In genomic region chr11:123474994-123475393, GRCh38 we compare ENCODE assay signal across 12 cellular contexts. TPM values are rescaled to one million over a fixed set of nuclear protein-coding genes. Genes with fewer than 3 reads are reported as not detected.
DNase-seq lines count a peak whose midpoint lies in the region; ATAC-seq, FAIRE-seq and TF ChIP-seq lines count a peak whose summit lies in the region.
"Had no signal": no experiment of that assay in that cellular context is flagged by ENCODE, and none has a peak within 500 bp of the region (broad histone marks: within the 10 kb centered on the region; RNA-seq: fewer than 3 reads in every experiment).

No MANE protein-coding gene starts in this region.

- ATAC-seq in T-helper 17 cell (no peak), psoas muscle (peak in 3 of 4 donors; percentile 16 to 30 (median 28)), GM21825 (IDR thresholded peaks at IDR 0.05; ENCODE audit: unreplicated experiment) (no peak)

- H3K4me1 Mint-ChIP-seq in T-helper 17 cell = peaks cover 22% of the 10 kb centered on the region
- peaks cover 44% of the 10 kb centered on the region for H3K4me1 Mint-ChIP-seq in activated T-helper 2 cell treated with anti-CD3 and anti-CD28 coated beads, Interferon-gamma antibody, Interleukin-2, Interleukin-4, amounts not matched to agents 10 μg/mL and 5 μg/mL and 100 μg/mL, durations not matched to agents 14 hours and 24 hours and 36 hours (ENCODE audit: low read depth)

- H3K9me3 ChIP-seq in T-helper 17 cell (ENCODE audit: control insufficient read depth, low read length, poor library complexity, severe bottlenecking) (no peaks in the 10 kb centered on the region), psoas muscle (no peaks in the 10 kb centered on the region)
- H3K9me3 ChIP-seq: Caco-2 had no signal

- 35 to 42% (median 40%) methylated on average over 8 of the region's 8 CpGs for WGBS in psoas muscle, 3 donors

- no peak for FAIRE-seq in frontal cortex (lab: Jason Lieb, UNC)

- no peak overlapping the region for H3K27ac ChIP-seq in psoas muscle

- no peaks in the 10 kb centered on the region for H3K36me3 ChIP-seq in psoas muscle (ENCODE audit: insufficient read depth in 1 of 2, low read depth in 1 of 2)

- DNase-seq in ELF-1 (ENCODE audit: low read depth, low spot score) = peak; percentile 28
- no peak for DNase-seq in T-helper 17 cell
- peak; percentile 47 for DNase-seq in fibroblast of villous mesenchyme (ENCODE audit: low read depth)
- DNase-seq in psoas muscle = no peak
- DNase-seq in frontal cortex (ENCODE audit: low spot score in 2 of 2) = no peak
- no peak for DNase-seq in amygdala (lab: John Stamatoyannopoulos, UW)
- DNase-seq in activated T-helper 2 cell treated with anti-CD3 and anti-CD28 coated beads, Interferon-gamma antibody, Interleukin-2, Interleukin-4, amounts not matched to agents 10 μg/mL and 5 μg/mL and 100 μg/mL, durations not matched to agents 14 hours and 24 hours and 36 hours (ENCODE audit: low spot score) = no peak
- DNase-seq: activated naive CD8-positive, alpha-beta T cell treated with anti-CD3 and anti-CD28 coated beads for 36 hours; effector CD4-positive, alpha-beta T cell; NCI-H446 treated with DMSO at 0.1 percent for 48 hours had no signal

- H3K27me3 Mint-ChIP-seq in T-helper 17 cell = no peaks in the 10 kb centered on the region
- no peaks in the 10 kb centered on the region for H3K27me3 Mint-ChIP-seq in activated T-helper 2 cell treated with anti-CD3 and anti-CD28 coated beads, Interferon-gamma antibody, Interleukin-2, Interleukin-4, amounts not matched to agents 10 μg/mL and 5 μg/mL and 100 μg/mL, durations not matched to agents 14 hours and 24 hours and 36 hours (ENCODE audit: low read depth)
- H3K27me3 Mint-ChIP-seq: activated naive CD8-positive, alpha-beta T cell treated with anti-CD3 and anti-CD28 coated beads for 36 hours had no signal

- no peaks in the 10 kb centered on the region for H3K36me3 Mint-ChIP-seq in T-helper 17 cell (ENCODE audit: low read depth)
- H3K36me3 Mint-ChIP-seq in activated T-helper 2 cell treated with anti-CD3 and anti-CD28 coated beads, Interferon-gamma antibody, Interleukin-2, Interleukin-4, amounts not matched to agents 10 μg/mL and 5 μg/mL and 100 μg/mL, durations not matched to agents 14 hours and 24 hours and 36 hours (ENCODE audit: low read depth) = peaks cover 54% of the 10 kb centered on the region
- H3K36me3 Mint-ChIP-seq: activated naive CD8-positive, alpha-beta T cell treated with anti-CD3 and anti-CD28 coated beads for 36 hours had no signal

- H3K27me3 ChIP-seq in psoas muscle (ENCODE audit: insufficient read depth in 3 of 3, low read length in 2 of 3) = no peaks in the 10 kb centered on the region

- intact Hi-C loops in psoas muscle (cut with DNase I) = loop anchor here (5.0 kb wide), 2 partner anchors 173 to 363 kb away; no protein-coding TSS in a partner anchor
- intact Hi-C loops in activated T-helper 2 cell treated with anti-CD3 and anti-CD28 coated beads, Interferon-gamma antibody, Interleukin-2, Interleukin-4, amounts not matched to agents 10 μg/mL and 5 μg/mL and 100 μg/mL, durations not matched to agents 14 hours and 24 hours and 36 hours (cut with micrococcal nuclease) = no loop called here

- H3K9me3 Mint-ChIP-seq in activated T-helper 2 cell treated with anti-CD3 and anti-CD28 coated beads, Interferon-gamma antibody, Interleukin-2, Interleukin-4, amounts not matched to agents 10 μg/mL and 5 μg/mL and 100 μg/mL, durations not matched to agents 14 hours and 24 hours and 36 hours = no peaks in the 10 kb centered on the region
- H3K9me3 Mint-ChIP-seq: activated naive CD8-positive, alpha-beta T cell treated with anti-CD3 and anti-CD28 coated beads for 36 hours had no signal

- no peak overlapping the region for H3K4me3 Mint-ChIP-seq in T-helper 17 cell
- H3K4me3 Mint-ChIP-seq in activated T-helper 2 cell treated with anti-CD3 and anti-CD28 coated beads, Interferon-gamma antibody, Interleukin-2, Interleukin-4, amounts not matched to agents 10 μg/mL and 5 μg/mL and 100 μg/mL, durations not matched to agents 14 hours and 24 hours and 36 hours (ENCODE audit: low read depth) = no peak overlapping the region
- H3K4me3 Mint-ChIP-seq: activated naive CD8-positive, alpha-beta T cell treated with anti-CD3 and anti-CD28 coated beads for 36 hours had no signal

- H3K27ac Mint-ChIP-seq in T-helper 17 cell = peak overlapping the region; percentile 51
- H3K27ac Mint-ChIP-seq in activated T-helper 2 cell treated with anti-CD3 and anti-CD28 coated beads, Interferon-gamma antibody, Interleukin-2, Interleukin-4, amounts not matched to agents 10 μg/mL and 5 μg/mL and 100 μg/mL, durations not matched to agents 14 hours and 24 hours and 36 hours = no peak overlapping the region
- H3K27ac Mint-ChIP-seq: activated naive CD8-positive, alpha-beta T cell treated with anti-CD3 and anti-CD28 coated beads for 36 hours had no signal

- no peak overlapping the region for H3K4me3 ChIP-seq in fibroblast of villous mesenchyme (ENCODE audit: low read depth, low read length)
- H3K4me3 ChIP-seq in psoas muscle = no peak overlapping the region

- peaks cover 21% of the 10 kb centered on the region for H3K4me1 ChIP-seq in psoas muscle
- H3K4me1 ChIP-seq: Caco-2 had no signal

- no peak for TF ChIP-seq CTCF in fibroblast of villous mesenchyme (IDR thresholded peaks at IDR 0.05; ENCODE audit: insufficient read depth, low read depth, low read length)
- no peak for TF ChIP-seq CTCF in psoas muscle (IDR thresholded peaks at IDR 0.05)

RNA-seq across cellular contexts. Expression of gene GRAMD1B, which starts 44.9 kb away (rescaled TPM):
- 10 to 100 TPM; 25.1 to 33.1 TPM for total RNA-seq in T-helper 17 cell
- 3.9 and 6.0 TPM in 2 replicates for total RNA-seq in fibroblast of villous mesenchyme
- total RNA-seq in psoas muscle = 10 to 100 TPM in 2 of 4 donors, 1 to 10 TPM in 1, under 1 TPM in 1; 0.67 to 24.0 (median 14.2) TPM
- polyA plus RNA-seq in psoas muscle = 1 to 10 TPM in 1 of 3 donors, under 1 TPM in 2; 0.68 to 6.8 (median 0.74) TPM
- total RNA-seq in frontal cortex = 39.9 TPM
- 159 and 166 TPM in 2 replicates for total RNA-seq in activated T-helper 2 cell treated with anti-CD3 and anti-CD28 coated beads, Interferon-gamma antibody, Interleukin-2, Interleukin-4, amounts not matched to agents 10 μg/mL and 5 μg/mL and 100 μg/mL, durations not matched to agents 14 hours and 24 hours and 36 hours

Comparison
In these comparisons a context has a peak if more than half of its experiments do, and no peak if none do; other contexts are left out.
1. DNase-seq: peak in ELF-1 (single experiment) and fibroblast of villous mesenchyme (single experiment); none in T-helper 17 cell (0 of 3), psoas muscle (0 of 2), frontal cortex (0 of 2), amygdala (0 of 56) and activated T-helper 2 cell treated with anti-CD3 and anti-CD28 coated beads, Interferon-gamma antibody, Interleukin-2, Interleukin-4, amounts not matched to agents 10 μg/mL and 5 μg/mL and 100 μg/mL, durations not matched to agents 14 hours and 24 hours and 36 hours (single experiment).
2. ATAC-seq: peak in psoas muscle (3 of 4); none in T-helper 17 cell (single experiment) and GM21825 (single experiment).